In genomic region chr18:22378672-22379282, GRCh38 we compare ENCODE assay signal across 8 cellular contexts. TPM values are rescaled to one million over a fixed set of nuclear protein-coding genes. Genes with fewer than 3 reads are reported as not detected.
A peak's percentile ranks its signal among the peaks of the same experiment; 100 is the strongest.
DNase-seq lines count a peak whose midpoint lies in the region; ATAC-seq and TF ChIP-seq lines count a peak whose summit lies in the region.

No MANE protein-coding gene starts in this region.

- H3K27ac ChIP-seq in PC-3 (ENCODE audit: low read length) (no peak overlapping the region), esophagus muscularis mucosa (replicated peaks in 1 of 4) (no peak overlapping the region)

- H3K36me3 Mint-ChIP-seq in natural killer cell (no peaks in the 10 kb centered on the region), progenitor cell of endocrine pancreas (ENCODE audit: insufficient read depth) (no peaks in the 10 kb centered on the region)
- no peaks in the 10 kb centered on the region for H3K36me3 Mint-ChIP-seq in natural killer cell treated with Interleukin-12 subunit alpha and Interleukin-12 subunit beta and Interleukin-15 and Interleukin-18, amount 100 ng/mL, for 72 hours

- TF ChIP-seq POLR2A in esophagus muscularis mucosa (IDR thresholded peaks at IDR 0.05; ENCODE audit: low read depth), result no peak

- H4K20me1 ChIP-seq in PC-3 (ENCODE audit: low read length), result no peaks in the 10 kb centered on the region

- POLR2A ChIA-PET in PC-3 (lab: Charles Lee; ENCODE audit: unreplicated experiment), result no interaction called here

- H3K27me3 Mint-ChIP-seq in natural killer cell (ENCODE audit: low read depth in 2 of 2) (peaks cover 13 to 14% of the 10 kb centered on the region in 2 donors), progenitor cell of endocrine pancreas (peaks cover 6% of the 10 kb centered on the region)
- H3K27me3 Mint-ChIP-seq in natural killer cell treated with Interleukin-12 subunit alpha and Interleukin-12 subunit beta and Interleukin-15 and Interleukin-18, amount 100 ng/mL, for 72 hours, result peaks cover 4 to 6% of the 10 kb centered on the region in 2 donors

- H3K27me3 ChIP-seq in PC-3 (ENCODE audit: low read length) (no peaks in the 10 kb centered on the region), esophagus muscularis mucosa (no peaks in the 10 kb centered on the region)

- H3K4me1 ChIP-seq in PC-3 (ENCODE audit: insufficient read depth, low read length) (no peaks in the 10 kb centered on the region), esophagus muscularis mucosa (no peaks in the 10 kb centered on the region)

- H3K9me3 ChIP-seq in PC-3 (ENCODE audit: low read length), result no peaks in the 10 kb centered on the region
- H3K9me3 ChIP-seq in esophagus muscularis mucosa, result no peaks in the 10 kb centered on the region

- H3F3A ChIP-seq in PC-3 (ENCODE audit: low read length, unreplicated experiment), result no peaks in the 10 kb centered on the region

- in situ Hi-C loops in G401 (cut with HindIII; ENCODE audit: low sequenced_read_pairs), result no loop called here

- H3K9me3 Mint-ChIP-seq in natural killer cell, result peaks cover 0 to 2% of the 10 kb centered on the region in 2 donors
- H3K9me3 Mint-ChIP-seq in natural killer cell treated with Interleukin-12 subunit alpha and Interleukin-12 subunit beta and Interleukin-15 and Interleukin-18, amount 100 ng/mL, for 72 hours, result no peaks in the 10 kb centered on the region
- H3K9me3 Mint-ChIP-seq in progenitor cell of endocrine pancreas (ENCODE audit: low read depth), result no peaks in the 10 kb centered on the region

- H3K9ac ChIP-seq in PC-3 (ENCODE audit: low read length), result no peak overlapping the region

- no peak for DNase-seq in natural killer cell
- no peak for DNase-seq in natural killer cell treated with Interleukin-12 subunit alpha and Interleukin-12 subunit beta and Interleukin-15 and Interleukin-18, amount 100 ng/mL, for 72 hours (ENCODE audit: low spot score)
- peak; percentile 67 for DNase-seq in PC-3
- no peak for DNase-seq in esophagus muscularis mucosa (ENCODE audit: extremely low spot score)
- DNase-seq in progenitor cell of endocrine pancreas (ENCODE audit: low spot score, unreplicated experiment), result no peak
- DNase-seq in NCI-H2107 treated with DMSO at 0.1 percent for 48 hours (lab: John Stamatoyannopoulos, UW; ENCODE audit: unreplicated experiment), result no peak
- no peak for DNase-seq in activated CD8-positive, alpha-beta memory T cell treated with anti-CD3 and anti-CD28 coated beads for 24 hours
- DNase-seq in G401 (ENCODE audit: low spot score), result no peak

- H3K4me1 Mint-ChIP-seq in natural killer cell, result peaks cover 10 to 16% of the 10 kb centered on the region in 2 donors
- H3K4me1 Mint-ChIP-seq in natural killer cell treated with Interleukin-12 subunit alpha and Interleukin-12 subunit beta and Interleukin-15 and Interleukin-18, amount 100 ng/mL, for 72 hours (ENCODE audit: low read depth in 2 of 2), result peaks cover 5 to 6% of the 10 kb centered on the region in 2 donors
- no peaks in the 10 kb centered on the region for H3K4me1 Mint-ChIP-seq in progenitor cell of endocrine pancreas (ENCODE audit: low read depth)

- H3K79me2 ChIP-seq in PC-3 (ENCODE audit: low read length), result no peaks in the 10 kb centered on the region

- H3K36me3 ChIP-seq in PC-3 (ENCODE audit: low read depth, low read length) (no peaks in the 10 kb centered on the region), esophagus muscularis mucosa (no peaks in the 10 kb centered on the region)

- TF ChIP-seq EP300 in esophagus muscularis mucosa (IDR thresholded peaks at IDR 0.05), result no peak

- no TSS peak for BruUV-seq in PC-3 (replicated peaks; lab: Mats Ljungman, UMichigan)

- no peak overlapping the region for H3K4me3 Mint-ChIP-seq in natural killer cell
- no peak overlapping the region for H3K4me3 Mint-ChIP-seq in natural killer cell treated with Interleukin-12 subunit alpha and Interleukin-12 subunit beta and Interleukin-15 and Interleukin-18, amount 100 ng/mL, for 72 hours
- H3K4me3 Mint-ChIP-seq in progenitor cell of endocrine pancreas (ENCODE audit: low read depth), result no peak overlapping the region

- no peak overlapping the region for H3K4me2 ChIP-seq in PC-3 (ENCODE audit: low read length)

- H2AFZ ChIP-seq in PC-3 (ENCODE audit: low read length), result no peak overlapping the region

- H3K4me3 ChIP-seq in PC-3 (ENCODE audit: low read length) (no peak overlapping the region), esophagus muscularis mucosa (no peak overlapping the region)

- no peaks in the 10 kb centered on the region for H3K9me2 ChIP-seq in PC-3 (replicated peaks; ENCODE audit: low read length)

- H3K27ac Mint-ChIP-seq in natural killer cell, result no peak overlapping the region
- no peak overlapping the region for H3K27ac Mint-ChIP-seq in natural killer cell treated with Interleukin-12 subunit alpha and Interleukin-12 subunit beta and Interleukin-15 and Interleukin-18, amount 100 ng/mL, for 72 hours
- H3K27ac Mint-ChIP-seq in progenitor cell of endocrine pancreas, result no peak overlapping the region

- WGBS in esophagus muscularis mucosa, result 80% methylated on average over 2 of the region's 2 CpGs

- CTCF ChIA-PET in PC-3 (lab: Charles Lee), result interaction anchor here (0.5 to 1.1 kb wide), 5 partner anchors 8 to 270 kb away, joined by 3 read pairs; no protein-coding TSS in a partner anchor

- intact Hi-C loops in natural killer cell (cut with micrococcal nuclease) (no loop called here), PC-3 (cut with micrococcal nuclease) (loop anchor here (10.0 kb wide), 1 partner anchor 464 kb away; no protein-coding TSS in a partner anchor), esophagus muscularis mucosa (cut with DNase I) (loop anchor here (10.0 kb wide), 1 partner anchor 214 kb away; the partner anchor contains the start of gene GATA6)

- ATAC-seq in natural killer cell, result peak; percentile 73 to 99 (median 92)
- no peak for ATAC-seq in natural killer cell treated with Interleukin-12 subunit alpha and Interleukin-12 subunit beta and Interleukin-15 and Interleukin-18, amount 100 ng/mL, for 72 hours
- peak; percentile 86 for ATAC-seq in PC-3

- TF ChIP-seq CTCF in natural killer cell (IDR thresholded peaks at IDR 0.05) (peak; percentile 55), PC-3 (conservative IDR thresholded peaks at IDR 0.05; ENCODE audit: low read depth, low read length) (peak; percentile 75), esophagus muscularis mucosa (IDR thresholded peaks at IDR 0.05) (peak in 2 of 3 experiments; percentile 15 to 52), progenitor cell of endocrine pancreas (IDR thresholded peaks at IDR 0.05; ENCODE audit: unreplicated experiment) (peak; percentile 59)

RNA-seq across cellular contexts. Expression of gene CTAGE1, which starts 38.9 kb away (rescaled TPM):
- total RNA-seq in natural killer cell, result not detected
- total RNA-seq in natural killer cell treated with Interleukin-12 subunit alpha and Interleukin-12 subunit beta and Interleukin-15 and Interleukin-18, amount 100 ng/mL, for 72 hours, result not detected
- total RNA-seq in PC-3 (2014; rRNA removed), result not detected in 2 replicates
- total RNA-seq in esophagus muscularis mucosa, result not detected
- not detected in 2 replicates for total RNA-seq in progenitor cell of endocrine pancreas
- 0.03 TPM in 1 of 2 replicates, not detected in the other for total RNA-seq in G401 (2014; rRNA removed; shearing (Covaris generic))

Comparison
In these comparisons a context has a peak if more than half of its experiments do, and no peak if none do; other contexts are left out.
1. ATAC-seq: peak in natural killer cell (3 of 3) and PC-3 (single experiment); none in natural killer cell treated with Interleukin-12 subunit alpha and Interleukin-12 subunit beta and Interleukin-15 and Interleukin-18, amount 100 ng/mL, for 72 hours (0 of 2).
2. Peak in every context shown above with its lines, with median percentiles within 50 percentile points of each other: CTCF ChIP-seq.